ENCODE assay signal across 32 cellular contexts in the genomic region with DNA sequence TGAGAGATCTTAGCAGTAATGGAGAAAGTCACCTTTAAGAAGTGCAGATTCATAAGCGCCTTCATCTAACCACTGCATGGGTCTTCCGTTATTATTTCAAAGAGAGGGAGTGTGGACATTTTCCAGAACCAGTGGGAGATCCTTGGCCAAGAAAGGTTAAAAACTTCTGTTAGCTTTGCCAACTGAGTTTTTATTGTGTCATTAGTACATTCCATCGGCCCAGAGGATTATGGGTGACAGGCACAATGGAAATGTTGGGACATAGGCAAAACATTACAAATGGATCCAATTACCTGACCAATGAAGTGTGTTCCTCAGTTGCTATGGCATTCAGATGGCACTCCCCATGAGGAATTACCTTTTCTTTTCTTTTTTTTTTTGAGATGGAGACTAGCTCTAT.
"Had no signal": no experiment of that assay in that cellular context is flagged by ENCODE, and none has a peak within 500 bp of the region (broad histone marks: within the 10 kb centered on the region; RNA-seq: fewer than 3 reads in every experiment).

No MANE protein-coding gene starts in this region.

- H3K4me3 Mint-ChIP-seq: activated CD4-positive, alpha-beta T cell treated with anti-CD3 and anti-CD28 coated beads for 36 hours; activated CD4-positive, alpha-beta T cell treated with anti-CD3 and anti-CD28 coated beads, Interleukin-2, amount 10 ng/mL, durations not matched to agents 24 days and 14 days; activated CD8-positive, alpha-beta T cell treated with anti-CD3 and anti-CD28 coated beads for 36 hours; activated naive CD4-positive, alpha-beta T cell treated with anti-CD3 and anti-CD28 coated beads, Interleukin-2, amount 10 ng/mL, durations not matched to agents 7 days and 5 days; activated naive CD8-positive, alpha-beta T cell treated with anti-CD3 and anti-CD28 coated beads, Interleukin-2, amount 50 U/mL, for 24 hours; activated T-helper 1 cell treated with anti-CD3 and anti-CD28 coated beads, Interleukin-12 subunit alpha, Interleukin-12 subunit beta, Interleukin-2, Interleukin-4 antibody, amounts not matched to agents 30 ng/mL and 10 ng/mL and 1 ng/mL, durations not matched to agents 14 hours and 24 hours and 36 hours; brain; dendritic cell treated with granulocyte-macrophage colony-stimulating factor and Interleukin-4, amounts not matched to agents 40 ng/mL and 50 ng/mL, for 4 days; endodermal cell had no signal

- H3K9me3 ChIP-seq: adrenal gland, breast epithelium, gastrocnemius medialis, heart left ventricle had no signal

- ATAC-seq: activated CD4-positive, alpha-beta T cell treated with anti-CD3 and anti-CD28 coated beads for 36 hours; activated CD8-positive, alpha-beta T cell treated with anti-CD3 and anti-CD28 coated beads for 36 hours; activated naive CD4-positive, alpha-beta T cell treated with anti-CD3 and anti-CD28 coated beads, Interleukin-2, amount 50 U/mL, for 72 hours; activated naive CD8-positive, alpha-beta T cell treated with anti-CD3 and anti-CD28 coated beads, Interleukin-2, amount 50 U/mL, for 24 hours; esophagus mucosa; foreskin keratinocyte; gastrocnemius medialis; heart left ventricle had no signal

- H3K27me3 Mint-ChIP-seq: activated CD4-positive, alpha-beta T cell treated with anti-CD3 and anti-CD28 coated beads for 36 hours; activated CD8-positive, alpha-beta T cell treated with anti-CD3 and anti-CD28 coated beads for 36 hours had no signal

- H3K9me3 Mint-ChIP-seq: activated CD4-positive, alpha-beta T cell treated with anti-CD3 and anti-CD28 coated beads, Interleukin-2, amount 10 ng/mL, durations not matched to agents 24 days and 14 days; activated CD8-positive, alpha-beta T cell treated with anti-CD3 and anti-CD28 coated beads for 36 hours; activated naive CD4-positive, alpha-beta T cell treated with anti-CD3 and anti-CD28 coated beads, Interleukin-2, amount 10 ng/mL, durations not matched to agents 7 days and 5 days; activated naive CD4-positive, alpha-beta T cell treated with anti-CD3 and anti-CD28 coated beads, Interleukin-2, amount 50 U/mL, for 72 hours; activated naive CD8-positive, alpha-beta T cell treated with anti-CD3 and anti-CD28 coated beads, Interleukin-2, amount 50 U/mL, for 24 hours; activated T-helper 1 cell treated with anti-CD3 and anti-CD28 coated beads, Interleukin-12 subunit alpha, Interleukin-12 subunit beta, Interleukin-2, Interleukin-4 antibody, amounts not matched to agents 30 ng/mL and 10 ng/mL and 1 ng/mL, durations not matched to agents 14 hours and 24 hours and 36 hours; activated T-helper 2 cell treated with anti-CD3 and anti-CD28 coated beads, Interferon-gamma antibody, Interleukin-2, Interleukin-4, amounts not matched to agents 10 μg/mL and 5 μg/mL and 100 μg/mL, durations not matched to agents 14 hours and 24 hours and 36 hours; dendritic cell treated with granulocyte-macrophage colony-stimulating factor and Interleukin-4, amounts not matched to agents 40 ng/mL and 50 ng/mL, for 4 days; endodermal cell had no signal

- DNase-seq: activated CD4-positive, alpha-beta T cell treated with anti-CD3 and anti-CD28 coated beads for 36 hours; activated CD4-positive, alpha-beta T cell treated with anti-CD3 and anti-CD28 coated beads, Interleukin-2, amount 10 ng/mL, durations not matched to agents 24 days and 14 days; activated CD4-positive, alpha-beta T cell treated with anti-CD3 and anti-CD28 coated beads, Interleukin-2, amount 50 U/mL, for 48 hours; activated CD4-positive, CD25-positive, alpha-beta regulatory T cell; activated CD4-positive, CD25-positive, alpha-beta regulatory T cell treated with anti-CD3 and anti-CD28 coated beads, Interleukin-2, amount 50 U/mL, for 72 hours; activated CD8-positive, alpha-beta memory T cell treated with anti-CD3 and anti-CD28 coated beads for 24 hours; activated CD8-positive, alpha-beta T cell treated with anti-CD3 and anti-CD28 coated beads for 36 hours; activated effector memory CD4-positive, alpha-beta T cell treated with anti-CD3 and anti-CD28 coated beads, Interleukin-2, amount 50 U/mL, for 16 hours; activated naive CD4-positive, alpha-beta T cell treated with anti-CD3 and anti-CD28 coated beads, Interleukin-2, amount 10 ng/mL, durations not matched to agents 7 days and 5 days; activated naive CD8-positive, alpha-beta T cell treated with anti-CD3 and anti-CD28 coated beads, Interleukin-2, amount 50 U/mL, for 24 hours; activated T-cell treated with anti-CD3 and anti-CD28 coated beads, Interleukin-2, amount 50 U/mL, for 48 hours; adrenal gland; amygdala; aorta; central memory CD4-positive, alpha-beta T cell; cerebellar nuclear complex; dorsolateral prefrontal cortex; effector memory CD4-positive, alpha-beta T cell; endodermal cell; foreskin keratinocyte; gastrocnemius medialis; glutamatergic neuron; heart left ventricle; T-helper 1 cell; T-helper 2 cell had no signal

- H3K27ac Mint-ChIP-seq: activated CD4-positive, alpha-beta T cell treated with anti-CD3 and anti-CD28 coated beads for 36 hours; activated CD4-positive, alpha-beta T cell treated with anti-CD3 and anti-CD28 coated beads, Interleukin-2, amount 10 ng/mL, durations not matched to agents 24 days and 14 days; activated CD8-positive, alpha-beta T cell treated with anti-CD3 and anti-CD28 coated beads for 36 hours; activated naive CD4-positive, alpha-beta T cell treated with anti-CD3 and anti-CD28 coated beads, Interleukin-2, amount 10 ng/mL, durations not matched to agents 7 days and 5 days; activated naive CD4-positive, alpha-beta T cell treated with anti-CD3 and anti-CD28 coated beads, Interleukin-2, amount 50 U/mL, for 72 hours; activated naive CD8-positive, alpha-beta T cell treated with anti-CD3 and anti-CD28 coated beads, Interleukin-2, amount 50 U/mL, for 24 hours; activated T-helper 1 cell treated with anti-CD3 and anti-CD28 coated beads, Interleukin-12 subunit alpha, Interleukin-12 subunit beta, Interleukin-2, Interleukin-4 antibody, amounts not matched to agents 30 ng/mL and 10 ng/mL and 1 ng/mL, durations not matched to agents 14 hours and 24 hours and 36 hours; activated T-helper 2 cell treated with anti-CD3 and anti-CD28 coated beads, Interferon-gamma antibody, Interleukin-2, Interleukin-4, amounts not matched to agents 10 μg/mL and 5 μg/mL and 100 μg/mL, durations not matched to agents 14 hours and 24 hours and 36 hours; brain; dendritic cell treated with granulocyte-macrophage colony-stimulating factor and Interleukin-4, amounts not matched to agents 40 ng/mL and 50 ng/mL, for 4 days; endodermal cell had no signal

- H3K36me3 Mint-ChIP-seq: activated naive CD4-positive, alpha-beta T cell treated with anti-CD3 and anti-CD28 coated beads, Interleukin-2, amount 10 ng/mL, durations not matched to agents 7 days and 5 days; activated naive CD4-positive, alpha-beta T cell treated with anti-CD3 and anti-CD28 coated beads, Interleukin-2, amount 50 U/mL, for 72 hours; brain had no signal
